14 cellular contexts compared by ENCODE assay signal in the genomic region with DNA sequence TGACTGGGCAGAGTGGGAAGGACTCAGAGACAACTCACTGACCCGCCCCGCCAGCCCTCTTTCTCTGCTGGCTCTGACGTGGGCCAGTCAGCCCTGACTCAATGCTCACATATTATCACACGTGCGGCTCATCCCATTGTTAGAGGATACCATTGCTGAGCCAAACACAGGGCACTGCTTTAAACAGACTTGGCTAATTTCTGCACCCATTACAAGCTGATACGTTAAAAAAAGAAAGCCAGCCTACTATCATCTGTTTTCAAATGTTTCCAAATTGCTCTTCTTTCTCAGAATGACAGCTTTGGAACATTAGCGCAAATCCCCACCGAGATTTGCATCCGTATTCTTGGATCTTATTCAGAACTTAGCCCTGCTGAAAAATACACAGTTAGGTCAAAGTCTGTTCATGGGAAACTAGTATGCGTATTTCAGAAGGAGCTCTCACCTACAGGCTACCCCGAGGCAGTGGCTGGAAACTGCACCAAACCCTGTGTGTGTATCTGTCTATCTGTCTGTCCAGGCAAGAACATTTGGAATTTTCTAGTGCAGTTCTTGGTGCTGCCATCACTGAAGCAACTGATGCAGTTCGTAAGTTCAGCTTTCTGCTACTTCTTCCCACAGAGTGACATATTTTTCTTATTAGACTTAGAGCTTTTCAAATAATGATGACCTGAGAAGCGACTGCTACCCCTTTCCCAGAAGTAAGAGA. TPM values are rescaled to one million over a fixed set of nuclear protein-coding genes. Genes with fewer than 3 reads are reported as not detected.
DNase-seq lines count a peak whose midpoint lies in the region; ATAC-seq and TF ChIP-seq lines count a peak whose summit lies in the region.
"Had no signal": no experiment of that assay in that cellular context is flagged by ENCODE, and none has a peak within 500 bp of the region (broad histone marks: within the 10 kb centered on the region; RNA-seq: fewer than 3 reads in every experiment).

No MANE protein-coding gene starts in this region.

- H3K36me3 Mint-ChIP-seq in neural progenitor cell: peaks cover 19% of the 10 kb centered on the region

- no peak for ATAC-seq in activated CD4-positive, CD25-positive, alpha-beta regulatory T cell treated with anti-CD3 and anti-CD28 coated beads, Interleukin-2, amount 50 U/mL, for 24 hours
- ATAC-seq: K562 had no signal

- H3K36me3 ChIP-seq in neural progenitor cell: no peaks in the 10 kb centered on the region
- H3K36me3 ChIP-seq: cardiac muscle cell had no signal

- H3K27ac Mint-ChIP-seq in neural progenitor cell: peak overlapping the region; percentile 46

- H3K27ac ChIP-seq in neural progenitor cell: no peak overlapping the region
- H3K27ac ChIP-seq: C4-2B, cardiac muscle cell, PC-9 had no signal

- H3K9ac ChIP-seq in neural progenitor cell: no peak overlapping the region

- H3K4me2 ChIP-seq in neural progenitor cell: no peak overlapping the region
- H3K4me2 ChIP-seq: PC-9 had no signal

- no peaks in the 10 kb centered on the region for H3K27me3 ChIP-seq in neural progenitor cell
- H3K27me3 ChIP-seq: cardiac muscle cell had no signal

- H3K9me3 Mint-ChIP-seq in neural progenitor cell: peaks cover 22% of the 10 kb centered on the region

- H2AFZ ChIP-seq in neural progenitor cell (replicated peaks): no peak overlapping the region
- H2AFZ ChIP-seq: PC-9 had no signal

- peaks cover 3% of the 10 kb centered on the region for H3F3A ChIP-seq in neural progenitor cell (ENCODE audit: low read depth)

- peaks cover 23% of the 10 kb centered on the region for H4K20me1 ChIP-seq in neural progenitor cell (ENCODE audit: low read depth)

- H3K27me3 Mint-ChIP-seq in neural progenitor cell (ENCODE audit: insufficient read depth, low read depth): no peaks in the 10 kb centered on the region

- H3K4me3 Mint-ChIP-seq in neural progenitor cell: no peak overlapping the region

- peaks cover 35% of the 10 kb centered on the region for H3K4me1 Mint-ChIP-seq in neural progenitor cell

- H3K79me2 ChIP-seq in neural progenitor cell (ENCODE audit: low read depth): no peaks in the 10 kb centered on the region

- no peak for TF ChIP-seq CTCF in foreskin fibroblast (IDR thresholded peaks at IDR 0.05; ENCODE audit: low read depth, low read length)
- TF ChIP-seq CTCF in neural progenitor cell (IDR thresholded peaks at IDR 0.05): no peak

- H3K4me3 ChIP-seq in foreskin fibroblast (ENCODE audit: low read depth in 1 of 2, low read length in 2 of 2) (peak overlapping the region; percentile 11 to 33), neural progenitor cell (no peak overlapping the region)
- H3K4me3 ChIP-seq: cardiac muscle cell, K562, PC-9 had no signal

- H3K9me3 ChIP-seq in neural progenitor cell (ENCODE audit: low read depth): no peaks in the 10 kb centered on the region

- H3K4me1 ChIP-seq in neural progenitor cell: peaks cover 39% of the 10 kb centered on the region

- DNase-seq in AG20443 (ENCODE audit: low spot score) (peak; percentile 93), amniotic stem cell (lab: John Stamatoyannopoulos, UW) (peak; percentile 61), foreskin fibroblast (peak; percentile 93 to 97), neural progenitor cell (ENCODE audit: low spot score) (no peak), T-helper 1 cell (no peak), NCI-H1930 (lab: John Stamatoyannopoulos, UW) (no peak), RPMI8226 (no peak)
- DNase-seq: activated CD4-positive, alpha-beta T cell treated with anti-CD3 and anti-CD28 coated beads, Interleukin-2, amount 50 U/mL, for 48 hours; mesendoderm; PC-9 had no signal

RNA-seq across cellular contexts. Expression of a gene that starts 32.8 kb away (rescaled TPM):
- total RNA-seq in neural progenitor cell (ENCODE audit: low replicate concordance): 0.19 and 0.56 TPM in 2 replicates

Comparison
In these comparisons a context has a peak if more than half of its experiments do, and no peak if none do; other contexts are left out.
1. DNase-seq: peak in AG20443 (single experiment), amniotic stem cell (single experiment) and foreskin fibroblast (2 of 2); none in neural progenitor cell (single experiment), T-helper 1 cell (0 of 5), NCI-H1930 (0 of 2) and RPMI8226 (single experiment).